ENCODE assay signal across 14 cellular contexts in genomic region chr7:68306692-68307107, GRCh38.
"Had no signal": no experiment of that assay in that cellular context is flagged by ENCODE, and none has a peak within 500 bp of the region (broad histone marks: within the 10 kb centered on the region; RNA-seq: fewer than 3 reads in every experiment).

No MANE protein-coding gene starts in this region.

- H3K79me2 ChIP-seq: hepatocyte had no signal

- H2AFZ ChIP-seq: hepatocyte had no signal

- H3K27ac ChIP-seq: dorsolateral prefrontal cortex, gastroesophageal sphincter, hepatocyte, psoas muscle, thoracic aorta, transverse colon had no signal

- H3K4me2 ChIP-seq: hepatocyte had no signal

- H3K36me3 ChIP-seq: gastroesophageal sphincter, thoracic aorta, transverse colon had no signal

- H3K9me3 ChIP-seq: psoas muscle, thoracic aorta had no signal

- H3K4me3 ChIP-seq: dorsolateral prefrontal cortex, gastroesophageal sphincter, hepatocyte, psoas muscle, thoracic aorta, transverse colon had no signal

- H3K4me1 ChIP-seq: gastroesophageal sphincter, psoas muscle, transverse colon had no signal

- H3K27me3 ChIP-seq: gastroesophageal sphincter, hepatocyte, transverse colon had no signal

- DNase-seq: cortex of kidney; dorsolateral prefrontal cortex; effector memory CD4-positive, alpha-beta T cell; mesendoderm; naive B cell; psoas muscle; stimulated activated CD4-positive, alpha-beta T cell treated with anti-CD3 and anti-CD28 coated beads, Interleukin-2, amount 100 ng/mL, for 24 hours; stimulated activated CD4-positive, alpha-beta T cell treated with anti-CD3 and anti-CD28 coated beads, Interleukin-4, amount 100 ng/mL, for 4 hours; stimulated activated naive B cell treated with anti-CD40 and anti-IgM and Interleukin-4, amounts not matched to agents 10 μg/mL and 1 μg/mL and 100 μg/mL, for 72 hours; stimulated activated naive CD8-positive, alpha-beta T cell treated with anti-CD3 and anti-CD28 coated beads, Interleukin-15, amount 100 ng/mL, for 72 hours; transverse colon had no signal
